1 cellular context compared by ENCODE assay signal in genomic region chr5:181217805-181218065, GRCh38.
TF ChIP-seq lines count a peak whose summit lies in the region.

No MANE protein-coding gene starts in this region.

TF ChIP-seq in HepG2, 621 proteins besides CTCF, POLR2A, EP300 and RAD21:
- no peak for TF ChIP-seq NR1H2 (CRISPR knock-in tag; IDR thresholded peaks at IDR 0.05; ENCODE audit: borderline replicate concordance, low read depth)
- peak; percentile 98; the same call in 1 of the 2 replicates for TF ChIP-seq SSRP1 (CRISPR knock-in tag; IDR thresholded peaks at IDR 0.05)
- TF ChIP-seq FOXA1 (IDR thresholded peaks at IDR 0.05), result no peak
- TF ChIP-seq FOXA1 (CRISPR knock-in tag; IDR thresholded peaks at IDR 0.05), result 0 out of 2 replicates have a peak, but pooled peaks have one; percentile 40
- TF ChIP-seq PAXIP1 (CRISPR knock-in tag; conservative IDR thresholded peaks at IDR 0.05), result no peak
- TF ChIP-seq SPEN (CRISPR knock-in tag; IDR thresholded peaks at IDR 0.05; ENCODE audit: low read depth), result peak; percentile 25; the same call in 1 of the 2 replicates
- no peak for TF ChIP-seq ZBTB33 (CRISPR knock-in tag; IDR thresholded peaks at IDR 0.05)
- no peak for TF ChIP-seq RBFOX2 (IDR thresholded peaks at IDR 0.05; ENCODE audit: low read depth, low read length)
- TF ChIP-seq TP53 (CRISPR knock-in tag; conservative IDR thresholded peaks at IDR 0.05), result no peak
- TF ChIP-seq ZNF224 (CRISPR knock-in tag; IDR thresholded peaks at IDR 0.05), result no peak
- no peak for TF ChIP-seq ZFAT (CRISPR knock-in tag; conservative IDR thresholded peaks at IDR 0.05)
- TF ChIP-seq KDM3A (CRISPR knock-in tag; IDR thresholded peaks at IDR 0.05; ENCODE audit: low read depth), result no peak
- TF ChIP-seq SAFB2 (CRISPR knock-in tag; IDR thresholded peaks at IDR 0.05; ENCODE audit: borderline replicate concordance, low read depth), result 0 out of 2 replicates have a peak, but pooled peaks have one; percentile 79
- TF ChIP-seq KMT2A (CRISPR knock-in tag; IDR thresholded peaks at IDR 0.05), result no peak
- peak; percentile 15; the same call in 1 of the 2 replicates for TF ChIP-seq ZFX (CRISPR knock-in tag; IDR thresholded peaks at IDR 0.05; ENCODE audit: low read depth)
- no peak for TF ChIP-seq GFI1 (CRISPR knock-in tag; IDR thresholded peaks at IDR 0.05; ENCODE audit: borderline replicate concordance)
- no peak for TF ChIP-seq TEAD3 (CRISPR knock-in tag; optimal IDR thresholded peaks at IDR 0.05; ENCODE audit: borderline replicate concordance)
- 0 out of 2 replicates have a peak, but pooled peaks have one; percentile 20 for TF ChIP-seq DNMT1 (CRISPR knock-in tag; IDR thresholded peaks at IDR 0.05)
